29 cellular contexts compared by ENCODE assay signal in the genomic region with DNA sequence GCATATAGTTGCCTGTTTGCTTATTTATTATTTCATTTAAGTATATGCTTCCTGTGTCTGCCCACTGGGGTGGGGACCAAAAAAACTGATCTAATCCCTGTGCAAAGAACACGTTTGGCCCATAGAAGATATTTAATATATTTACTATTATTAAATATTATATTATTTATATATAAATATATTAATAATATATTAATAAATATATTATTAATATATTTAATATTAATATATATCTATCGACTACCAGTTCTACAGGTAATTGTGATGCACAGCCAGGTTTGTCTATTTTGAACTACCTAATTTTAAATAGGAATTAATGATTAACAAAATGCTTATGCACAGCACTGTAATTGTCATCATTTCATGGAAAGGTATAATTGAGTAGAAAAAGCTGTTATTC.
"Had no signal": no experiment of that assay in that cellular context is flagged by ENCODE, and none has a peak within 500 bp of the region (broad histone marks: within the 10 kb centered on the region; RNA-seq: fewer than 3 reads in every experiment).

No MANE protein-coding gene starts in this region.

- H3K4me1 ChIP-seq: stomach, suprapubic skin, testis, thyroid gland, tibial artery, tibial nerve, transverse colon, upper lobe of left lung, upper lobe of right lung, uterus, vagina had no signal

- H3K27me3 ChIP-seq: stomach, suprapubic skin, testis, thyroid gland, tibial artery, tibial nerve, transverse colon, upper lobe of left lung, upper lobe of right lung, uterus, vagina had no signal

- H3K27me3 Mint-ChIP-seq: stimulated activated memory B cell treated with anti-CD40 and anti-IgM and Interleukin-4, amounts not matched to agents 10 μg/mL and 1 μg/mL and 100 μg/mL, for 72 hours; stimulated activated naive CD8-positive, alpha-beta T cell treated with anti-CD3 and anti-CD28 coated beads, Interleukin-15, amount 100 ng/mL, for 72 hours; stimulated activated naive CD8-positive, alpha-beta T cell treated with anti-CD3 and anti-CD28 coated beads, Interleukin-15, Interleukin-2, amounts not matched to agents 100 ng/mL and 50 ng/mL, for 24 hours; type B pancreatic cell had no signal

- ATAC-seq: stimulated activated effector memory CD8-positive, alpha-beta T cell treated with anti-CD3 and anti-CD28 coated beads, Interleukin-12 subunit alpha, Interleukin-12 subunit beta, amount 100 ng/mL, for 72 hours; stimulated activated memory B cell treated with anti-CD40 and anti-IgM and Interleukin-4, amounts not matched to agents 10 μg/mL and 1 μg/mL and 100 μg/mL, for 72 hours; stimulated activated naive B cell treated with anti-CD40 and anti-IgM and Interleukin-4, amounts not matched to agents 10 μg/mL and 1 μg/mL and 100 μg/mL, for 72 hours; stimulated activated naive CD8-positive, alpha-beta T cell treated with anti-CD3 and anti-CD28 coated beads, Interleukin-15, amount 100 ng/mL, for 72 hours; stimulated activated naive CD8-positive, alpha-beta T cell treated with anti-CD3 and anti-CD28 coated beads, Interleukin-15, Interleukin-2, amounts not matched to agents 100 U/mL and 50 U/mL, for 24 hours; upper lobe of right lung had no signal

- H3K27ac Mint-ChIP-seq: stimulated activated effector memory CD8-positive, alpha-beta T cell treated with anti-CD3 and anti-CD28 coated beads, Interleukin-12 subunit alpha, Interleukin-12 subunit beta, amount 100 ng/mL, for 72 hours; stimulated activated memory B cell treated with anti-CD40 and anti-IgM and Interleukin-4, amounts not matched to agents 10 μg/mL and 1 μg/mL and 100 μg/mL, for 72 hours; stimulated activated naive B cell treated with anti-CD40 and anti-IgM and Interleukin-4, amounts not matched to agents 10 μg/mL and 1 μg/mL and 100 μg/mL, for 72 hours; stimulated activated naive CD8-positive, alpha-beta T cell treated with anti-CD3 and anti-CD28 coated beads, Interleukin-15, amount 100 ng/mL, for 72 hours; stimulated activated naive CD8-positive, alpha-beta T cell treated with anti-CD3 and anti-CD28 coated beads, Interleukin-15, Interleukin-2, amounts not matched to agents 100 ng/mL and 50 ng/mL, for 24 hours; type B pancreatic cell had no signal

- H3K4me3 Mint-ChIP-seq: stimulated activated effector memory CD8-positive, alpha-beta T cell treated with anti-CD3 and anti-CD28 coated beads, Interleukin-12 subunit alpha, Interleukin-12 subunit beta, amount 100 ng/mL, for 72 hours; stimulated activated memory B cell treated with anti-CD40 and anti-IgM and Interleukin-4, amounts not matched to agents 10 μg/mL and 1 μg/mL and 100 μg/mL, for 72 hours; stimulated activated naive B cell treated with anti-CD40 and anti-IgM and Interleukin-4, amounts not matched to agents 10 μg/mL and 1 μg/mL and 100 μg/mL, for 72 hours; stimulated activated naive CD8-positive, alpha-beta T cell treated with anti-CD3 and anti-CD28 coated beads, Interleukin-15, amount 100 ng/mL, for 72 hours; stimulated activated naive CD8-positive, alpha-beta T cell treated with anti-CD3 and anti-CD28 coated beads, Interleukin-15, Interleukin-2, amounts not matched to agents 100 ng/mL and 50 ng/mL, for 24 hours; type B pancreatic cell had no signal

- H3K4me1 Mint-ChIP-seq: stimulated activated effector memory CD8-positive, alpha-beta T cell treated with anti-CD3 and anti-CD28 coated beads, Interleukin-12 subunit alpha, Interleukin-12 subunit beta, amount 100 ng/mL, for 72 hours; stimulated activated naive CD8-positive, alpha-beta T cell treated with anti-CD3 and anti-CD28 coated beads, Interleukin-15, amount 100 ng/mL, for 72 hours had no signal

- H3K9me3 ChIP-seq: stomach, suprapubic skin, testis, thoracic aorta, thyroid gland, tibial artery, tibial nerve, transverse colon, upper lobe of left lung, upper lobe of right lung, uterus, vagina had no signal

- H3K36me3 ChIP-seq: stomach, suprapubic skin, thoracic aorta, thyroid gland, tibial artery, tibial nerve, transverse colon, upper lobe of left lung, upper lobe of right lung, uterus, vagina had no signal

- H3K36me3 Mint-ChIP-seq: stimulated activated effector memory CD8-positive, alpha-beta T cell treated with anti-CD3 and anti-CD28 coated beads, Interleukin-12 subunit alpha, Interleukin-12 subunit beta, amount 100 ng/mL, for 72 hours; stimulated activated memory B cell treated with anti-CD40 and anti-IgM and Interleukin-4, amounts not matched to agents 10 μg/mL and 1 μg/mL and 100 μg/mL, for 72 hours; stimulated activated naive B cell treated with anti-CD40 and anti-IgM and Interleukin-4, amounts not matched to agents 10 μg/mL and 1 μg/mL and 100 μg/mL, for 72 hours; type B pancreatic cell had no signal

- H3K4me3 ChIP-seq: stomach, suprapubic skin, testis, thoracic aorta, thyroid gland, tibial artery, tibial nerve, transverse colon, upper lobe of left lung, upper lobe of right lung, uterus, vagina had no signal

- H3K27ac ChIP-seq: stomach, suprapubic skin, testis, thoracic aorta, thyroid gland, tibial artery, tibial nerve, transverse colon, upper lobe of left lung, upper lobe of right lung, uterus, vagina had no signal

- FAIRE-seq: urothelium cell line had no signal

- H3K9me3 Mint-ChIP-seq: stimulated activated memory B cell treated with anti-CD40 and anti-IgM and Interleukin-4, amounts not matched to agents 10 μg/mL and 1 μg/mL and 100 μg/mL, for 72 hours had no signal

- DNase-seq: stimulated activated CD4-positive, alpha-beta T cell treated with anti-CD3 and anti-CD28 coated beads, Interleukin-2, amount 100 ng/mL, for 48 hours; stimulated activated CD4-positive, alpha-beta T cell treated with anti-CD3 and anti-CD28 coated beads, Interleukin-4, amount 100 ng/mL, for 1 hour; stimulated activated CD4-positive, alpha-beta T cell treated with anti-CD3 and anti-CD28 coated beads, Interleukin-4, amount 100 ng/mL, for 24 hours; stimulated activated CD4-positive, alpha-beta T cell treated with anti-CD3 and anti-CD28 coated beads, Interleukin-4, amount 100 ng/mL, for 4 hours; stimulated activated CD8-positive, alpha-beta memory T cell treated with anti-CD3 and anti-CD28 coated beads, Interleukin-4, amount 100 ng/mL, for 48 hours; stimulated activated naive B cell treated with anti-CD40 and anti-IgM and Interleukin-4, amounts not matched to agents 10 μg/mL and 1 μg/mL and 100 μg/mL, for 72 hours; stimulated activated naive CD4-positive, alpha-beta T cell; stimulated activated naive CD4-positive, alpha-beta T cell treated with Interleukin-2 at 50 U/mL for 16 hours; stimulated activated naive CD8-positive, alpha-beta T cell treated with anti-CD3 and anti-CD28 coated beads, Interleukin-15, amount 100 ng/mL, for 72 hours; stimulated activated naive CD8-positive, alpha-beta T cell treated with anti-CD3 and anti-CD28 coated beads, Interleukin-15, Interleukin-2, amounts not matched to agents 100 U/mL and 50 U/mL, for 24 hours; stomach; substantia nigra; testis; thyroid gland; tibial artery; transverse colon; trophoblast cell; upper lobe of left lung; upper lobe of right lung; uterus had no signal
